ENCODE assay signal across 1 cellular context in genomic region chr12:95944108-95944704, GRCh38.
TF ChIP-seq lines count a peak whose summit lies in the region.

No MANE protein-coding gene starts in this region.

TF ChIP-seq in HepG2, 621 proteins besides CTCF, POLR2A, EP300 and RAD21:
- TF ChIP-seq KDM4B (CRISPR knock-in tag; IDR thresholded peaks at IDR 0.05) = no peak
- TF ChIP-seq ZSCAN5A (CRISPR knock-in tag; IDR thresholded peaks at IDR 0.05; ENCODE audit: borderline replicate concordance) = no peak
- peak; percentile 16; the same call in 1 of the 2 replicates for TF ChIP-seq TFAP4 (IDR thresholded peaks at IDR 0.05; ENCODE audit: borderline replicate concordance, low read depth)
- TF ChIP-seq CEBPG (CRISPR knock-in tag; IDR thresholded peaks at IDR 0.05) = peak; percentile 11; the same call in 1 of the 2 replicates
- peak; percentile 90 for TF ChIP-seq ZNF121 (CRISPR knock-in tag; IDR thresholded peaks at IDR 0.05)
TF ChIP-seq in HepG2: peak in this region for 3.
